ENCODE assay signal across 8 cellular contexts in the genomic region with DNA sequence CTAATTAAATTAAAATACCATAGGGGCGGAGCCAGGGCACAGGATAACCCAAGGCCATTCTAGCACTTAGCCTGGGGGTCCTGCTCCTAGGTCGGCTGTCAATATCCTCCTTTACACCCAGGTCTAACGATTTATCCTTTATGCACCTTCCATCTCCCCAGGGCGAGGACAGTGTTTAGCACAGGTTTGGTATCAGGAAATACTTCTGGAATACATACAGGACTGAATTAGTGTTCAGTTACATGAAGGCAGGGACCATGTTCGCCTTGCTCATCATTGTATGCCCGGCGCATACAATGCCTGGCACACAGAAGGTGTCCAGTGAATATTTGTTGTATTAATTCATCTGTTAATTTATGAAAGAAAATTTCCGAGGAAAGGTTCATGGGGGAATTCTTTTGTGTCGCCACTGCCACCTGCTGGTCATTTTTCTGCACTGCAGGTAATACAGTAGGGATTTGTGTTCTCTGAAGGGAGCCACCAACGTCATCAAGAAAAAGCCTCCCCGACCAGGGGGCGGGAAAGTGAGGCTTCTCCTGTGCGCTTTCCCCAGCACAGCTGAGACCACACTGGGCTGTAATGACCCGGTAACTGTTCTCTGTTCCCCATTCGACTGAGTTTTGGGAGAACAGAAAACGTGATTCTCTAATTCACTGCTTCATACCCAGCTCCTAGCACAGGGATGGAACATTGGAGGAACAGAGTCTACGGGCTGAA.
A peak's percentile ranks its signal among the peaks of the same experiment; 100 is the strongest.
DNase-seq lines count a peak whose midpoint lies in the region; ATAC-seq and TF ChIP-seq lines count a peak whose summit lies in the region.

No MANE protein-coding gene starts in this region.

- H3K36me3 Mint-ChIP-seq in Caco-2 (ENCODE audit: insufficient read depth, unreplicated experiment) = no peaks in the 10 kb centered on the region
- H3K36me3 Mint-ChIP-seq in natural killer cell = no peaks in the 10 kb centered on the region

- H3K4me3 ChIP-seq in Caco-2 (ENCODE audit: low read depth, low read length) (no peak overlapping the region), PC-9 (no peak overlapping the region), fibroblast of mammary gland (ENCODE audit: control insufficient read depth, low read depth, low read length) (no peak overlapping the region)

- H3K27ac Mint-ChIP-seq in Caco-2 (ENCODE audit: unreplicated experiment) = no peak overlapping the region
- H3K27ac Mint-ChIP-seq in natural killer cell = no peak overlapping the region

- ATAC-seq in natural killer cell (peak; percentile 65 to 82 (median 75)), HG03442 (IDR thresholded peaks at IDR 0.05; ENCODE audit: unreplicated experiment) (no peak)

- H3K9me2 ChIP-seq in PC-9 (ENCODE audit: insufficient read depth) = no peaks in the 10 kb centered on the region

- no peaks in the 10 kb centered on the region for H3F3A ChIP-seq in PC-9 (ENCODE audit: insufficient read depth, low read depth)

- TF ChIP-seq CTCF in Caco-2 (IDR thresholded peaks at IDR 0.05; ENCODE audit: insufficient read depth in 1 of 2, low read depth in 1 of 2, low read length in 1 of 2, severe bottlenecking in 1 of 2, unreplicated experiment in 1 of 2) = peak; percentile 64 to 80
- peak; percentile 88 for TF ChIP-seq CTCF in PC-9 (conservative IDR thresholded peaks at IDR 0.05)
- peak; percentile 86 for TF ChIP-seq CTCF in fibroblast of mammary gland (conservative IDR thresholded peaks at IDR 0.05; ENCODE audit: control insufficient read depth, insufficient read depth, low read depth, low read length)
- peak; percentile 92 for TF ChIP-seq CTCF in natural killer cell (IDR thresholded peaks at IDR 0.05)

- CTCF ChIA-PET in Caco-2 (lab: Charles Lee) (interaction anchor here (0.7 kb wide), 1 partner anchor 30 kb away, joined by 3 read pairs; no protein-coding TSS in a partner anchor), PC-9 (lab: Charles Lee) (interaction anchor here (0.6 kb wide), 1 partner anchor 10 kb away, joined by 4 read pairs; no protein-coding TSS in a partner anchor)

- H3K9me3 ChIP-seq in Caco-2 (no peaks in the 10 kb centered on the region), PC-9 (ENCODE audit: insufficient read depth, low read depth) (no peaks in the 10 kb centered on the region)

- H3K4me1 ChIP-seq in Caco-2 (no peaks in the 10 kb centered on the region), PC-9 (replicated peaks; ENCODE audit: insufficient read depth) (no peaks in the 10 kb centered on the region)

- no peaks in the 10 kb centered on the region for H3K79me2 ChIP-seq in PC-9 (ENCODE audit: low read depth)

- POLR2A ChIA-PET in Caco-2 (lab: Charles Lee) (no interaction called here), PC-9 (lab: Charles Lee; ENCODE audit: unreplicated experiment) (no interaction called here)

- no peaks in the 10 kb centered on the region for H3K27me3 ChIP-seq in Caco-2 (replicated peaks; ENCODE audit: control insufficient read depth, insufficient read depth, low read length)
- peaks cover 19% of the 10 kb centered on the region for H3K27me3 ChIP-seq in PC-9 (ENCODE audit: insufficient read depth, low read depth)

- H3K4me1 Mint-ChIP-seq in Caco-2 (ENCODE audit: low read depth, unreplicated experiment) = no peaks in the 10 kb centered on the region
- H3K4me1 Mint-ChIP-seq in natural killer cell = peaks cover 7 to 11% of the 10 kb centered on the region in 2 donors

- no peak overlapping the region for H3K27ac ChIP-seq in PC-9

- DNase-seq in Caco-2 (peak; percentile 71 to 74), HuH-7.5 (ENCODE audit: low spot score) (peak; percentile 29), PC-9 (peak; percentile 53), fibroblast of mammary gland (ENCODE audit: low read depth) (peak; percentile 76), natural killer cell (peak; percentile 57)
- DNase-seq in activated T-cell treated with anti-CD3 and anti-CD28 coated beads, Interleukin-2, amount 50 U/mL, for 48 hours = peak; percentile 77 to 84
- peak; percentile 23 to 24 for DNase-seq in stimulated activated CD8-positive, alpha-beta memory T cell treated with anti-CD3 and anti-CD28 coated beads, Interleukin-7, amount 100 ng/mL, for 48 hours (ENCODE audit: extremely low read depth in 1 of 2, low read depth in 1 of 2)

- no TSS peak for BruUV-seq in Caco-2 (replicated peaks; lab: Mats Ljungman, UMichigan)
- BruUV-seq in PC-9 (replicated peaks; lab: Mats Ljungman, UMichigan) = no TSS peak

- H3K4me3 Mint-ChIP-seq in Caco-2 (ENCODE audit: unreplicated experiment) (peak overlapping the region; percentile 44), natural killer cell (no peak overlapping the region)

- intact Hi-C loops in Caco-2 (cut with micrococcal nuclease; ENCODE audit: unreplicated experiment) = no loop called here
- intact Hi-C loops in PC-9 (cut with micrococcal nuclease; ENCODE audit: unreplicated experiment) = loop anchor here (10.0 kb wide), 1 partner anchor 1126 kb away; no protein-coding TSS in a partner anchor
- intact Hi-C loops in natural killer cell (cut with micrococcal nuclease) = loop anchor here (10.0 kb wide), 1 partner anchor 314 kb away; no protein-coding TSS in a partner anchor

- peaks cover 4% of the 10 kb centered on the region for H3K27me3 Mint-ChIP-seq in Caco-2 (ENCODE audit: insufficient read depth, unreplicated experiment)
- H3K27me3 Mint-ChIP-seq in natural killer cell (ENCODE audit: low read depth in 2 of 2) = peaks cover 5 to 19% of the 10 kb centered on the region in 2 donors

- no peak overlapping the region for H2AFZ ChIP-seq in PC-9

- H3K4me2 ChIP-seq in PC-9 = peak overlapping the region; percentile 44

- H3K36me3 ChIP-seq in Caco-2 (ENCODE audit: control insufficient read depth, insufficient read depth, low read length) (no peaks in the 10 kb centered on the region), PC-9 (ENCODE audit: low read depth) (no peaks in the 10 kb centered on the region)

- no peaks in the 10 kb centered on the region for H4K20me1 ChIP-seq in PC-9 (ENCODE audit: insufficient read depth)

- H3K9me3 Mint-ChIP-seq in Caco-2 (ENCODE audit: unreplicated experiment) (no peaks in the 10 kb centered on the region), natural killer cell (no peaks in the 10 kb centered on the region)

Comparison
In these comparisons a context has a peak if more than half of its experiments do, and no peak if none do; other contexts are left out.
1. DNase-seq: peak in every context shown above with its lines; median percentile 80 in activated T-cell treated with anti-CD3 and anti-CD28 coated beads, Interleukin-2, amount 50 U/mL, for 48 hours; 76 in fibroblast of mammary gland; 72 in Caco-2; 57 in natural killer cell; 53 in PC-9; 29 in HuH-7.5; 24 in stimulated activated CD8-positive, alpha-beta memory T cell treated with anti-CD3 and anti-CD28 coated beads, Interleukin-7, amount 100 ng/mL, for 48 hours.